Comparison of ENCODE assay signal across 26 cellular contexts in genomic region chr4:69120869-69121268, GRCh38. TPM values are rescaled to one million over a fixed set of nuclear protein-coding genes. Genes with fewer than 3 reads are reported as not detected.
DNase-seq lines count a peak whose midpoint lies in the region; ATAC-seq, FAIRE-seq and TF ChIP-seq lines count a peak whose summit lies in the region.
"Had no signal": no experiment of that assay in that cellular context is flagged by ENCODE, and none has a peak within 500 bp of the region (broad histone marks: within the 10 kb centered on the region; RNA-seq: fewer than 3 reads in every experiment).

No MANE protein-coding gene starts in this region.

- no peak for TF ChIP-seq POLR2A in breast epithelium (IDR thresholded peaks at IDR 0.05)

- H2AFZ ChIP-seq in mammary epithelial cell (ENCODE audit: low read depth, low read length): peak overlapping the region; percentile 11
- H2AFZ ChIP-seq: GM23248 had no signal

- no peak overlapping the region for H3K4me3 Mint-ChIP-seq in MCF 10A (ENCODE audit: unreplicated experiment)
- H3K4me3 Mint-ChIP-seq: CD4-positive, CD25-positive, alpha-beta regulatory T cell; H9 had no signal

- no peak for ATAC-seq in lower lobe of right lung
- ATAC-seq: Panc1 had no signal

- H4K20me1 ChIP-seq in mammary epithelial cell (ENCODE audit: insufficient read depth, low read length): no peaks in the 10 kb centered on the region
- H4K20me1 ChIP-seq: BLaER1 had no signal

- H3K4me3 ChIP-seq in breast epithelium: no peak overlapping the region
- no peak overlapping the region for H3K4me3 ChIP-seq in mammary epithelial cell (replicated peaks in 1 of 3; ENCODE audit: insufficient read depth in 1 of 3, low read depth in 2 of 3, low read length in 3 of 3)
- H3K4me3 ChIP-seq in fibroblast of villous mesenchyme (ENCODE audit: low read depth, low read length): no peak overlapping the region
- no peak overlapping the region for H3K4me3 ChIP-seq in small intestine (ENCODE audit: low read depth in 1 of 2, low read length in 2 of 2)
- H3K4me3 ChIP-seq in lower lobe of right lung: no peak overlapping the region
- H3K4me3 ChIP-seq: BLaER1, GM12878, GM23248, MG63 had no signal

- no peaks in the 10 kb centered on the region for H3K79me2 ChIP-seq in mammary epithelial cell (ENCODE audit: insufficient read depth, low read length)

- no peaks in the 10 kb centered on the region for H3K27me3 Mint-ChIP-seq in MCF 10A (ENCODE audit: insufficient read depth, unreplicated experiment)
- H3K27me3 Mint-ChIP-seq: CD4-positive, CD25-positive, alpha-beta regulatory T cell had no signal

- DNase-seq in MCF 10A (ENCODE audit: unreplicated experiment) (peak; percentile 0), breast epithelium (ENCODE audit: low spot score in 2 of 2) (no peak), mammary epithelial cell (peak; percentile 80), fibroblast of villous mesenchyme (ENCODE audit: low read depth) (peak; percentile 10), small intestine (peak; percentile 18), cortex of kidney (lab: John Stamatoyannopoulos, UW) (no peak), lower lobe of right lung (no peak), DMS153 treated with DMSO at 0.1 percent for 48 hours (lab: John Stamatoyannopoulos, UW; ENCODE audit: unreplicated experiment) (no peak)
- DNase-seq: 8988T; CD4-positive, CD25-positive, alpha-beta regulatory T cell; GDM1; GM23248; H9; KBM-7; MG63; NCI-H1105 treated with DMSO at 0.1 percent for 48 hours; NCI-H146; NCI-H1930; NCI-H2227 treated with DMSO at 0.1 percent for 48 hours; NCI-H510A; NCI-H69; SHP77 treated with DMSO at 0.1 percent for 48 hours had no signal

- H3K36me3 Mint-ChIP-seq in MCF 10A (ENCODE audit: insufficient read depth, unreplicated experiment): no peaks in the 10 kb centered on the region
- H3K36me3 Mint-ChIP-seq: CD4-positive, CD25-positive, alpha-beta regulatory T cell had no signal

- H3K27ac ChIP-seq in breast epithelium (no peak overlapping the region), mammary epithelial cell (ENCODE audit: insufficient read depth, low read depth, low read length) (no peak overlapping the region), small intestine (ENCODE audit: low read depth in 1 of 2, low read length in 1 of 2) (no peak overlapping the region), lower lobe of right lung (no peak overlapping the region)
- H3K27ac ChIP-seq: BLaER1, GM23248 had no signal

- H3K36me3 ChIP-seq in breast epithelium (no peaks in the 10 kb centered on the region), mammary epithelial cell (ENCODE audit: insufficient read depth, low read length) (no peaks in the 10 kb centered on the region), small intestine (ENCODE audit: control insufficient read depth in 2 of 2, insufficient read depth in 2 of 2, low read length in 2 of 2) (no peaks in the 10 kb centered on the region), lower lobe of right lung (no peaks in the 10 kb centered on the region)
- H3K36me3 ChIP-seq: BLaER1, MG63 had no signal

- no peaks in the 10 kb centered on the region for H3K4me1 Mint-ChIP-seq in MCF 10A (ENCODE audit: insufficient read depth, unreplicated experiment)
- H3K4me1 Mint-ChIP-seq: H9 had no signal

- in situ Hi-C loops in mammary epithelial cell (cut with MboI; ENCODE audit: low sequenced_read_pairs in 2 of 2): no loop called here

- H3K9me3 ChIP-seq in breast epithelium (no peaks in the 10 kb centered on the region), mammary epithelial cell (replicated peaks; ENCODE audit: insufficient read depth, low read length) (no peaks in the 10 kb centered on the region), small intestine (ENCODE audit: control insufficient read depth, low read depth) (no peaks in the 10 kb centered on the region), lower lobe of right lung (no peaks in the 10 kb centered on the region)
- H3K9me3 ChIP-seq: BLaER1, MG63 had no signal

- CTCF ChIA-PET in MCF 10A (lab: Yijun Ruan, JAX) (interaction anchor here (1.2 kb wide), 1 partner anchor 11 kb away, joined by 3 read pairs; no protein-coding TSS in a partner anchor), mammary epithelial cell (lab: Charles Lee; ENCODE audit: low non-redundant PET) (no interaction called here)

- no peak for FAIRE-seq in small intestine (lab: Jason Lieb, UNC)
- FAIRE-seq: GM12878, HTR-8/SVneo had no signal

- no peaks in the 10 kb centered on the region for H3K9me3 Mint-ChIP-seq in MCF 10A (ENCODE audit: unreplicated experiment)

- WGBS in mammary epithelial cell (ENCODE audit: low coverage, missing lambda C conversion rate): 38% methylated on average over 2 of the region's 2 CpGs
- WGBS in small intestine, 3 donors: 14 to 49% (median 37%) methylated on average over 2 of the region's 2 CpGs

- H3K4me1 ChIP-seq in breast epithelium (no peaks in the 10 kb centered on the region), mammary epithelial cell (ENCODE audit: insufficient read depth, low read length) (no peaks in the 10 kb centered on the region), small intestine (ENCODE audit: control insufficient read depth in 2 of 2, insufficient read depth in 1 of 2, low read depth in 1 of 2, low read length in 1 of 2) (no peaks in the 10 kb centered on the region), lower lobe of right lung (no peaks in the 10 kb centered on the region)
- H3K4me1 ChIP-seq: BLaER1 had no signal

- no peak for TF ChIP-seq CTCF in MCF 10A (IDR thresholded peaks at IDR 0.05; ENCODE audit: unreplicated experiment)
- TF ChIP-seq CTCF in breast epithelium (IDR thresholded peaks at IDR 0.05): no peak
- TF ChIP-seq CTCF in mammary epithelial cell (conservative IDR thresholded peaks at IDR 0.05 in 1 of 2, IDR thresholded peaks at IDR 0.05 in 1 of 2; ENCODE audit: extremely low read depth in 1 of 2, insufficient read depth in 1 of 2, low read depth in 1 of 2, low read length in 2 of 2): no peak
- TF ChIP-seq CTCF in fibroblast of villous mesenchyme (IDR thresholded peaks at IDR 0.05; ENCODE audit: insufficient read depth, low read depth, low read length): no peak
- no peak for TF ChIP-seq CTCF in lower lobe of right lung (IDR thresholded peaks at IDR 0.05)

- no peak overlapping the region for H3K4me2 ChIP-seq in mammary epithelial cell (ENCODE audit: insufficient read depth, low read depth, low read length)
- H3K4me2 ChIP-seq: BLaER1 had no signal

- POLR2A ChIA-PET in MCF 10A (lab: Yijun Ruan, JAX): no interaction called here

- BruUV-seq in MCF 10A (replicated peaks; lab: Mats Ljungman, UMichigan) (no TSS peak), mammary epithelial cell (replicated peaks; lab: Mats Ljungman, UMichigan) (no TSS peak)

- dilution Hi-C loops in mammary epithelial cell (cut with HindIII; ENCODE audit: low sequenced_read_pairs): no loop called here

- no peak overlapping the region for H3K27ac Mint-ChIP-seq in MCF 10A (ENCODE audit: low read depth, unreplicated experiment)
- H3K27ac Mint-ChIP-seq: CD4-positive, CD25-positive, alpha-beta regulatory T cell; H9 had no signal

- intact Hi-C loops in MCF 10A (cut with micrococcal nuclease): no loop called here
- intact Hi-C loops in breast epithelium (cut with DNase I; ENCODE audit: low total_unique reads): no loop called here
- intact Hi-C loops in mammary epithelial cell (cut with micrococcal nuclease): no loop called here
- intact Hi-C loops in lower lobe of right lung (cut with DNase I): no loop called here

- no peaks in the 10 kb centered on the region for H3K27me3 ChIP-seq in breast epithelium
- no peaks in the 10 kb centered on the region for H3K27me3 ChIP-seq in mammary epithelial cell (ENCODE audit: insufficient read depth, low read length)
- H3K27me3 ChIP-seq in small intestine (ENCODE audit: control insufficient read depth in 2 of 2, insufficient read depth in 2 of 2, low read length in 2 of 2): no peaks in the 10 kb centered on the region
- H3K27me3 ChIP-seq in lower lobe of right lung (ENCODE audit: low read depth): no peaks in the 10 kb centered on the region
- H3K27me3 ChIP-seq: BLaER1, MG63 had no signal

- no peak overlapping the region for H3K9ac ChIP-seq in mammary epithelial cell (ENCODE audit: insufficient read depth, low read length)
- H3K9ac ChIP-seq: BLaER1, GM23248 had no signal

RNA-seq across cellular contexts. Expression of gene UGT2B7, which starts 24.6 kb away (rescaled TPM):
- total RNA-seq in MCF 10A (2022) (not detected in 2 replicates), breast epithelium (1 to 10 TPM in 1 of 3 donors, under 1 TPM in 1, not detected in 1; 0.33 to 2.5 TPM), mammary epithelial cell (under 1 TPM in 1 of 2 donors, not detected in 1; 0.33 TPM), fibroblast of villous mesenchyme (not detected in 2 replicates), lower lobe of right lung (not detected)
- polyA plus RNA-seq in mammary epithelial cell (not detected), small intestine (100 to 1,000 TPM in 1 of 3 donors, 10 to 100 TPM in 2; 20.7 to 106 (median 41.8) TPM)
- polyA minus RNA-seq in mammary epithelial cell: not detected
- total RNA-seq: CD4-positive, CD25-positive, alpha-beta regulatory T cell; GM23248; H9 had no signal
- polyA plus RNA-seq: CD4-positive, CD25-positive, alpha-beta regulatory T cell; GM23248 had no signal

Comparison
In these comparisons a context has a peak if more than half of its experiments do, and no peak if none do; other contexts are left out.
1. DNase-seq: peak in MCF 10A (single experiment), mammary epithelial cell (single experiment), fibroblast of villous mesenchyme (single experiment) and small intestine (single experiment); none in breast epithelium (0 of 2), cortex of kidney (single experiment), lower lobe of right lung (single experiment) and DMS153 treated with DMSO at 0.1 percent for 48 hours (single experiment).